Comparison of ENCODE assay signal across 10 cellular contexts in the genomic region with DNA sequence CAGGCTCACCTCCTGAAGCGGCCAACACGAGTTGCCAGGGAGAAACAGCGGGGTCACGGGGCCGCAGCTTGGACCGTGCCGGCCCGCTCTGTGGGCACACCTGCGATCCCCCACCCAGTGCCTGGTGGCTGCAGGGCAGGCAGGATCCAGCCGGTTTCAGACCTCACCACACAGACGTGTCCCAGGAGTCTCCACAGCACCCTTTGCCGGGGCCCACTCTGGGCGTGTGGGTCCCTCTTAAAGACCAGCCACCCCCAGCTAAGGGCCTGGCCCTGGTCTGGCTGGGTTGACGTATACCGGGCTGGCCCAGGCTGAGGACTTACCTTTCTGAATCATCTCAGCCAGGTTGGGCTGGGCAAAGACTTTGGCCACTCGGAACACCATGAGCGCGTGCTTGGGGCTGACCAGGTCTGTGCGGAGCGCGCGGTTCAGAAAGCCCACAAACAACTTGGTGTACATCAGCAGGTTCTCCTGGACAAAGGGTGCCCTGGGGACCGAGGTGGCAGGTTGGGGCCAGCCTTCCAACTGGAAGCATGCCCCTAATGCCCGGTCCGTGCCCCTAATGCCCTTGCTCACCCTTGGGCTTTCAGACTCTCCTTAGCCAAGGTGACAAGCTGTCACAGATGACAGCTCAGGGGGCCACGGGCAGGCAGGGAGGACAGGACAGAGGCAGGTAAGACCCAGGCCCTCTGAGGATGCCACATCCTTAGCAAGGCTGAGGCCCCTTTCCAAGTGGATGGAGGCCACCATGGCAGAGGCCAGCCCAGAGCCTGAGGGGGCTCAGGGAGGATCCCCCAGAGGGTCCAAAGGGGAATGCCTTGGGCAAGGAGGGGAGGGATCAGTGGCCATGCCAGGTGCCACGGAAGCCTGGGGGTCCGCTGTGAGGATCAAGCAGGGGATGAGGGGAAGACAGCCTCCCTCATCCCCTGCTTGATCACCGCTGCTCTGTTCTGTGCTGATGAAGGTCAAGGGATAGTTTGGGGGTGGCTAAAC. TPM values are rescaled to one million over a fixed set of nuclear protein-coding genes. Genes with fewer than 3 reads are reported as not detected.
DNase-seq lines count a peak whose midpoint lies in the region; ATAC-seq and TF ChIP-seq lines count a peak whose summit lies in the region.
"Had no signal": no experiment of that assay in that cellular context is flagged by ENCODE, and none has a peak within 500 bp of the region (broad histone marks: within the 10 kb centered on the region; RNA-seq: fewer than 3 reads in every experiment).

No MANE protein-coding gene starts in this region.

- H3K27ac Mint-ChIP-seq in stimulated activated naive CD8-positive, alpha-beta T cell treated with anti-CD3 and anti-CD28 coated beads, Interleukin-15, Interleukin-2, amounts not matched to agents 100 ng/mL and 50 ng/mL, for 24 hours = peak overlapping the region; percentile 49
- H3K27ac Mint-ChIP-seq in endodermal cell (peak overlapping the region; percentile 55), progenitor cell of endocrine pancreas (no peak overlapping the region)

- intact Hi-C loops in posterior vena cava (cut with DNase I) = no loop called here
- intact Hi-C loops in stomach (cut with DNase I; ENCODE audit: low total_unique reads) = no loop called here

- H3K9me3 Mint-ChIP-seq in stimulated activated naive CD8-positive, alpha-beta T cell treated with anti-CD3 and anti-CD28 coated beads, Interleukin-15, Interleukin-2, amounts not matched to agents 100 ng/mL and 50 ng/mL, for 24 hours = no peaks in the 10 kb centered on the region
- no peaks in the 10 kb centered on the region for H3K9me3 Mint-ChIP-seq in endodermal cell
- no peaks in the 10 kb centered on the region for H3K9me3 Mint-ChIP-seq in progenitor cell of endocrine pancreas (ENCODE audit: low read depth)
- H3K9me3 Mint-ChIP-seq: CD8-positive, alpha-beta memory T cell had no signal

- no peaks in the 10 kb centered on the region for H3K4me1 ChIP-seq in endodermal cell (ENCODE audit: control insufficient read depth, insufficient read depth, low read length)
- peaks cover 0 to 8% (median 3%) of the 10 kb centered on the region in 4 donors for H3K4me1 ChIP-seq in stomach

- H3K27ac ChIP-seq in endodermal cell (ENCODE audit: low read depth, low read length) (no peak overlapping the region), stomach (no peak overlapping the region)

- no peak overlapping the region for H3K4me3 Mint-ChIP-seq in stimulated activated naive CD8-positive, alpha-beta T cell treated with anti-CD3 and anti-CD28 coated beads, Interleukin-15, Interleukin-2, amounts not matched to agents 100 ng/mL and 50 ng/mL, for 24 hours
- no peak overlapping the region for H3K4me3 Mint-ChIP-seq in endodermal cell
- H3K4me3 Mint-ChIP-seq in progenitor cell of endocrine pancreas (ENCODE audit: low read depth) = no peak overlapping the region
- H3K4me3 Mint-ChIP-seq: CD8-positive, alpha-beta memory T cell had no signal

- no peak for TF ChIP-seq EP300 in stomach (IDR thresholded peaks at IDR 0.05)

- H3K27me3 Mint-ChIP-seq in stimulated activated naive CD8-positive, alpha-beta T cell treated with anti-CD3 and anti-CD28 coated beads, Interleukin-15, Interleukin-2, amounts not matched to agents 100 ng/mL and 50 ng/mL, for 24 hours = no peaks in the 10 kb centered on the region
- H3K27me3 Mint-ChIP-seq in endodermal cell (ENCODE audit: insufficient read depth) = no peaks in the 10 kb centered on the region
- H3K27me3 Mint-ChIP-seq in progenitor cell of endocrine pancreas = no peaks in the 10 kb centered on the region
- H3K27me3 Mint-ChIP-seq: CD8-positive, alpha-beta memory T cell had no signal

- H3K27me3 ChIP-seq in endodermal cell (ENCODE audit: control insufficient read depth, insufficient read depth, low read length, poor library complexity, severe bottlenecking) (no peaks in the 10 kb centered on the region), stomach (no peaks in the 10 kb centered on the region)

- no peak overlapping the region for H3K9ac ChIP-seq in endodermal cell (ENCODE audit: extremely low read depth, low read length, poor library complexity, severe bottlenecking)

- peaks cover 15% of the 10 kb centered on the region for H3K4me1 Mint-ChIP-seq in stimulated activated naive CD8-positive, alpha-beta T cell treated with anti-CD3 and anti-CD28 coated beads, Interleukin-15, Interleukin-2, amounts not matched to agents 100 ng/mL and 50 ng/mL, for 24 hours (ENCODE audit: low read depth)
- no peaks in the 10 kb centered on the region for H3K4me1 Mint-ChIP-seq in endodermal cell
- peaks cover 2% of the 10 kb centered on the region for H3K4me1 Mint-ChIP-seq in progenitor cell of endocrine pancreas (ENCODE audit: low read depth)

- H3K4me3 ChIP-seq in endodermal cell (ENCODE audit: low read length) (no peak overlapping the region), stomach (no peak overlapping the region)

- peaks cover 29% of the 10 kb centered on the region for H3K36me3 Mint-ChIP-seq in stimulated activated naive CD8-positive, alpha-beta T cell treated with anti-CD3 and anti-CD28 coated beads, Interleukin-15, Interleukin-2, amounts not matched to agents 100 ng/mL and 50 ng/mL, for 24 hours (ENCODE audit: low read depth)
- H3K36me3 Mint-ChIP-seq in endodermal cell (ENCODE audit: low read depth) (peaks cover 22% of the 10 kb centered on the region), progenitor cell of endocrine pancreas (ENCODE audit: insufficient read depth) (no peaks in the 10 kb centered on the region)

- ATAC-seq in stimulated activated naive CD8-positive, alpha-beta T cell treated with anti-CD3 and anti-CD28 coated beads, Interleukin-15, Interleukin-2, amounts not matched to agents 100 U/mL and 50 U/mL, for 24 hours = no peak
- no peak for ATAC-seq in GM18870 (IDR thresholded peaks at IDR 0.05; ENCODE audit: unreplicated experiment)

- no peak for DNase-seq in stimulated activated naive CD8-positive, alpha-beta T cell treated with anti-CD3 and anti-CD28 coated beads, Interleukin-15, Interleukin-2, amounts not matched to agents 100 U/mL and 50 U/mL, for 24 hours
- no peak for DNase-seq in endodermal cell
- peak; percentile 82 for DNase-seq in posterior vena cava (ENCODE audit: low spot score)
- no peak for DNase-seq in progenitor cell of endocrine pancreas (ENCODE audit: low spot score, unreplicated experiment)
- no peak for DNase-seq in stomach
- DNase-seq: CD8-positive, alpha-beta memory T cell; NCI-H1417 treated with DMSO at 0.1 percent for 48 hours had no signal

- H3K36me3 ChIP-seq in endodermal cell (ENCODE audit: control insufficient read depth, insufficient read depth, low read length) = peaks cover 10% of the 10 kb centered on the region
- peaks cover 25 to 72% (median 67%) of the 10 kb centered on the region in 4 donors for H3K36me3 ChIP-seq in stomach

- TF ChIP-seq CTCF in endodermal cell (conservative IDR thresholded peaks at IDR 0.05) = no peak
- TF ChIP-seq CTCF in progenitor cell of endocrine pancreas (IDR thresholded peaks at IDR 0.05; ENCODE audit: unreplicated experiment) = no peak
- TF ChIP-seq CTCF in stomach (IDR thresholded peaks at IDR 0.05) = no peak

- no peak for TF ChIP-seq POLR2A in stomach (IDR thresholded peaks at IDR 0.05)

- H3K9me3 ChIP-seq in endodermal cell (ENCODE audit: control insufficient read depth, low read length) (no peaks in the 10 kb centered on the region), stomach (no peaks in the 10 kb centered on the region)

- WGBS in endodermal cell (ENCODE audit: insufficient coverage in 1 of 2, insufficient read length in 1 of 2), 2 experiments = 93 to 95% methylated on average over 16 to 29 of the region's 29 CpGs
- WGBS in stomach, 5 donors = 93 to 98% (median 95%) methylated on average over 19 to 29 of the region's 29 CpGs

RNA-seq across cellular contexts. Expression of gene CCDC74B, which starts 10.2 kb away (rescaled TPM):
- total RNA-seq in endodermal cell (10 to 100 TPM in 1 of 2 donors, 1 to 10 TPM in 1; 8.7 to 10.4 TPM), posterior vena cava (1 to 10 TPM; 1.4 to 1.5 TPM), progenitor cell of endocrine pancreas (10.7 and 10.9 TPM in 2 replicates), stomach (1 to 10 TPM in 3 of 5 donors, under 1 TPM in 1, not detected in 1; 0.89 to 2.4 (median 1.1) TPM)
- polyA plus RNA-seq in endodermal cell (2013, experiment 1 of 2) = 30.4 TPM
- polyA plus RNA-seq in endodermal cell (2013, experiment 2 of 2) = 32.4 TPM
- polyA plus RNA-seq in stomach = 1 to 10 TPM; 2.0 to 2.9 (median 2.4) TPM

RNA-seq across cellular contexts. Expression of gene POTEF, which starts 26.0 kb away (rescaled TPM):
- total RNA-seq in endodermal cell (10 to 100 TPM in 1 of 2 donors, under 1 TPM in 1; 0.18 to 12.7 TPM), posterior vena cava (not detected), progenitor cell of endocrine pancreas (34.0 and 37.8 TPM in 2 replicates), stomach (under 1 TPM in 1 of 5 donors, not detected in 4; 0.18 TPM)
- polyA plus RNA-seq in endodermal cell (2013, experiment 1 of 2) = 0.18 TPM
- 0.17 TPM for polyA plus RNA-seq in endodermal cell (2013, experiment 2 of 2)
- not detected for polyA plus RNA-seq in stomach
- total RNA-seq: CD8-positive, alpha-beta memory T cell; LHCN-M2 had no signal

RNA-seq across cellular contexts. Expression of gene SMPD4, which starts 26.3 kb away (rescaled TPM):
- total RNA-seq in endodermal cell (10 to 100 TPM; 81.6 to 93.9 TPM), posterior vena cava (10 to 100 TPM; 26.5 to 29.7 TPM), progenitor cell of endocrine pancreas (86.0 and 93.8 TPM in 2 replicates), stomach (100 to 1,000 TPM in 1 of 5 donors, 10 to 100 TPM in 4; 11.4 to 109 (median 36.8) TPM)
- polyA plus RNA-seq in endodermal cell (2013, experiment 1 of 2) = 66.7 TPM
- polyA plus RNA-seq in endodermal cell (2013, experiment 2 of 2) = 60.4 TPM
- polyA plus RNA-seq in stomach = 10 to 100 TPM; 16.2 to 35.8 (median 19.8) TPM

RNA-seq across cellular contexts. Expression of gene MZT2B, which starts 27.0 kb away (rescaled TPM):
- total RNA-seq in endodermal cell = 100 to 1,000 TPM; 161 to 224 TPM
- 222 TPM for polyA plus RNA-seq in endodermal cell (2013, experiment 1 of 2)
- polyA plus RNA-seq in endodermal cell (2013, experiment 2 of 2) = 208 TPM
- total RNA-seq in posterior vena cava = 100 to 1,000 TPM; 183 to 200 TPM
- 190 and 207 TPM in 2 replicates for total RNA-seq in progenitor cell of endocrine pancreas
- 100 to 1,000 TPM in 2 of 5 donors, 10 to 100 TPM in 3; 52.3 to 521 (median 87.5) TPM for total RNA-seq in stomach
- 100 to 1,000 TPM; 288 to 357 (median 354) TPM for polyA plus RNA-seq in stomach

RNA-seq across cellular contexts. Expression of gene TUBA3E, which starts 43.2 kb away (rescaled TPM):
- total RNA-seq in endodermal cell (not detected), posterior vena cava (not detected), progenitor cell of endocrine pancreas (not detected in 2 replicates), stomach (not detected)
- polyA plus RNA-seq in endodermal cell (2013, experiment 1 of 2) = not detected
- polyA plus RNA-seq in endodermal cell (2013, experiment 2 of 2) = not detected
- polyA plus RNA-seq in stomach = not detected
- total RNA-seq: CD8-positive, alpha-beta memory T cell had no signal
- polyA plus RNA-seq: CD8-positive, alpha-beta memory T cell had no signal
